ENCODE assay signal across 1 cellular context in genomic region chr21:37182222-37182621, GRCh38.
TF ChIP-seq lines count a peak whose summit lies in the region.

No MANE protein-coding gene starts in this region.

TF ChIP-seq in HEK293, 187 proteins besides CTCF, POLR2A, EP300 and RAD21 (continued from another document):
- TF ChIP-seq PRDM10 (tag by site-specific recombination; IDR thresholded peaks at IDR 0.05) (peak; percentile 60), WT1 (tag by site-specific recombination; IDR thresholded peaks at IDR 0.05) (peak; percentile 72), OSR2 (tag by site-specific recombination; IDR thresholded peaks at IDR 0.05) (peak; percentile 80), PRDM6 (tag by site-specific recombination; IDR thresholded peaks at IDR 0.05) (peak; percentile 53; the same call in 1 of the 2 replicates)
